Comparison of ENCODE assay signal across 9 cellular contexts in the genomic region with DNA sequence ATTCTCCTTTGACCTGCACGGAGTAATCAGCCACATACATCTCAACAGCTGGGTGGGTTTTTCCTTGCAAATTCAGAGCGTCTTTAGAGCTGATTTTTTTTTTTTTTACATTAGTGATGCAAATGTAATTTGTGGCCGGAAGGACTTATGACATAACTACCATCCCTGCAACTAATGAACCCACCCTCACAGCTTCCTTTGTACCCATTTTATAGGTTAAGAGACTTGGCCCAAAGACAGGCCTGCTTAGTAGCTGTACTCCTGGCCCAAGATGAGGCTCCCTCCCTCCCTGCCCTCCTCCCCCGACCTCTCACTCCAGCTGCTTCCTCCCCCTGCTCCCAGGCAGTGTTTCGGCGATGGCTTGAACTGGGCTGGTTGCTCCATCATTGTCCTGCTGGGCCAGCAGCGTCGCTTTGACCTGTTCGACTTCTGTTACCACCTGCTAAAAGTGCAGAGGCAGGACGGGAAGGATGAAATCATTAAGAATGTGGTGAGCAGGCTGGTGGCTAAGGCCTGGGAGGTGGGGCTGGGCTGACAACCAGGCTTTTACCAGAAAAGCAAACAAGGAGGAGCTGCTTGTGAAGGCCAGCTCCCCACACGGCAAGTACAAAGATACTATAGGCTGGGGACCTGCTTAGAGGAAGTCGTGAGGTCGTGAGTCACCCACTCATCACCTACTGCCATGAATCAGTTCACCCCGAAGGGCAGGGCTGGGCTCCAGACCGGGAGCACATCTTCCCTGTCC.
DNase-seq lines count a peak whose midpoint lies in the region; ATAC-seq, FAIRE-seq and TF ChIP-seq lines count a peak whose summit lies in the region.
"Had no signal": no experiment of that assay in that cellular context is flagged by ENCODE, and none has a peak within 500 bp of the region (broad histone marks: within the 10 kb centered on the region; RNA-seq: fewer than 3 reads in every experiment).

No MANE protein-coding gene starts in this region.

- H3K4me1 ChIP-seq in mesendoderm (ENCODE audit: control insufficient read depth, low read depth, low read length) = no peaks in the 10 kb centered on the region
- peaks cover 7 to 29% (median 23%) of the 10 kb centered on the region in 4 donors for H3K4me1 ChIP-seq in stomach

- H3K4ac ChIP-seq in mesendoderm (ENCODE audit: low read depth, low read length) = no peak overlapping the region

- POLR2A ChIA-PET in BJ (lab: Charles Lee) = interaction anchor here (1.0 kb wide), 1 partner anchor 19 kb away, joined by 3 read pairs; no protein-coding TSS in a partner anchor
- POLR2A ChIA-PET in activated naive CD8-positive, alpha-beta T cell treated with anti-CD3 and anti-CD28 coated beads, Interleukin-2, amount 10 ng/mL, durations not matched to agents 7 days and 5 days (lab: Charles Lee) = interaction anchor here (1.5 kb wide), 1 partner anchor 353 kb away, joined by 3 read pairs; a partner anchor contains a TSS

- H3K9ac ChIP-seq in mesendoderm (ENCODE audit: low read length) = no peak overlapping the region

- no peaks in the 10 kb centered on the region for H3K9me3 ChIP-seq in stomach

- no peak for TF ChIP-seq CTCF in BJ (IDR thresholded peaks at IDR 0.05; ENCODE audit: insufficient read depth, low read depth, low read length)
- no peak for TF ChIP-seq CTCF in stomach (IDR thresholded peaks at IDR 0.05)

- H4K8ac ChIP-seq in mesendoderm (ENCODE audit: low read depth, low read length) = no peak overlapping the region

- no peaks in the 10 kb centered on the region for H3K27me3 Mint-ChIP-seq in activated naive CD8-positive, alpha-beta T cell treated with anti-CD3 and anti-CD28 coated beads, Interleukin-2, amount 10 ng/mL, durations not matched to agents 7 days and 5 days
- H3K27me3 Mint-ChIP-seq: dendritic cell treated with granulocyte-macrophage colony-stimulating factor and Interleukin-4, amounts not matched to agents 40 ng/mL and 50 ng/mL, for 4 days had no signal

- no peaks in the 10 kb centered on the region for H3K79me2 ChIP-seq in mesendoderm (ENCODE audit: control insufficient read depth, insufficient read depth, low read length)

- no peaks in the 10 kb centered on the region for H3K27me3 ChIP-seq in BJ (ENCODE audit: control insufficient read depth, insufficient read depth, low read length)
- H3K27me3 ChIP-seq in mesendoderm (ENCODE audit: insufficient read depth, low read length, poor library complexity) = no peaks in the 10 kb centered on the region
- H3K27me3 ChIP-seq in stomach = no peaks in the 10 kb centered on the region

- H3K79me1 ChIP-seq in mesendoderm (ENCODE audit: low read length) = no peaks in the 10 kb centered on the region

- no peak overlapping the region for H4K5ac ChIP-seq in mesendoderm (ENCODE audit: low read length)

- no peaks in the 10 kb centered on the region for H3K9me3 Mint-ChIP-seq in activated naive CD8-positive, alpha-beta T cell treated with anti-CD3 and anti-CD28 coated beads, Interleukin-2, amount 10 ng/mL, durations not matched to agents 7 days and 5 days
- H3K9me3 Mint-ChIP-seq: dendritic cell treated with granulocyte-macrophage colony-stimulating factor and Interleukin-4, amounts not matched to agents 40 ng/mL and 50 ng/mL, for 4 days had no signal

- peaks cover 55% of the 10 kb centered on the region for H3K36me3 Mint-ChIP-seq in activated naive CD8-positive, alpha-beta T cell treated with anti-CD3 and anti-CD28 coated beads, Interleukin-2, amount 10 ng/mL, durations not matched to agents 7 days and 5 days

- peak; percentile 57 for ATAC-seq in activated naive CD8-positive, alpha-beta T cell treated with anti-CD3 and anti-CD28 coated beads, Interleukin-2, amount 10 ng/mL, durations not matched to agents 7 days and 5 days (ENCODE audit: low read depth)
- ATAC-seq in HG03135 (IDR thresholded peaks at IDR 0.05; ENCODE audit: unreplicated experiment) = no peak
- ATAC-seq in GM21717 (IDR thresholded peaks at IDR 0.05; ENCODE audit: unreplicated experiment) = no peak

- no peak overlapping the region for H2BK120ac ChIP-seq in mesendoderm (ENCODE audit: low read depth, low read length)

- peak; percentile 78 for DNase-seq in BJ (ENCODE audit: low read depth)
- peak; percentile 96 for DNase-seq in RCC 7860 (ENCODE audit: low spot score)
- DNase-seq in activated naive CD8-positive, alpha-beta T cell treated with anti-CD3 and anti-CD28 coated beads, Interleukin-2, amount 10 ng/mL, durations not matched to agents 7 days and 5 days = no peak
- DNase-seq in mesendoderm = peak; percentile 73
- DNase-seq in stomach = peak; percentile 51
- no peak for DNase-seq in COR-L47 (lab: John Stamatoyannopoulos, UW)

- no peak overlapping the region for H2AK5ac ChIP-seq in mesendoderm (ENCODE audit: low read length)

- H2BK15ac ChIP-seq in mesendoderm (replicated peaks; ENCODE audit: low read depth) = no peak overlapping the region

- H3K27ac ChIP-seq in mesendoderm (ENCODE audit: low read depth, low read length) (no peak overlapping the region), stomach (peak overlapping the region in 4 of 5 donors; percentile 46 to 59 (median 56))

- CTCF ChIA-PET in BJ (lab: Yijun Ruan, JAX) = interaction anchor here (0.6 to 1.4 kb wide), 8 partner anchors 16 to 1489 kb away, joined by 3 to 4 read pairs (median 3); no protein-coding TSS in a partner anchor

- H2BK5ac ChIP-seq in mesendoderm (ENCODE audit: low read length) = no peak overlapping the region

- H3K23ac ChIP-seq in mesendoderm (ENCODE audit: low read length) = no peak overlapping the region

- peak; percentile 94 for FAIRE-seq in RCC 7860 (lab: Jason Lieb, UNC)

- H3K27ac Mint-ChIP-seq in activated naive CD8-positive, alpha-beta T cell treated with anti-CD3 and anti-CD28 coated beads, Interleukin-2, amount 10 ng/mL, durations not matched to agents 7 days and 5 days = peak overlapping the region; percentile 56
- H3K27ac Mint-ChIP-seq: dendritic cell treated with granulocyte-macrophage colony-stimulating factor and Interleukin-4, amounts not matched to agents 40 ng/mL and 50 ng/mL, for 4 days had no signal

- no peak overlapping the region for H3K56ac ChIP-seq in mesendoderm (ENCODE audit: low read length)

- H3K4me1 Mint-ChIP-seq in activated naive CD8-positive, alpha-beta T cell treated with anti-CD3 and anti-CD28 coated beads, Interleukin-2, amount 10 ng/mL, durations not matched to agents 7 days and 5 days = peaks cover 8% of the 10 kb centered on the region

- intact Hi-C loops in stomach (cut with DNase I; ENCODE audit: low total_unique reads) = no loop called here

- TF ChIP-seq EP300 in stomach (IDR thresholded peaks at IDR 0.05) = no peak

- H3K4me2 ChIP-seq in mesendoderm (ENCODE audit: low read length) = no peak overlapping the region

- no peak overlapping the region for H3K4me3 Mint-ChIP-seq in activated naive CD8-positive, alpha-beta T cell treated with anti-CD3 and anti-CD28 coated beads, Interleukin-2, amount 10 ng/mL, durations not matched to agents 7 days and 5 days
- H3K4me3 Mint-ChIP-seq: dendritic cell treated with granulocyte-macrophage colony-stimulating factor and Interleukin-4, amounts not matched to agents 40 ng/mL and 50 ng/mL, for 4 days had no signal

- no peaks in the 10 kb centered on the region for H3K36me3 ChIP-seq in BJ (ENCODE audit: control insufficient read depth, insufficient read depth, low read length)
- no peaks in the 10 kb centered on the region for H3K36me3 ChIP-seq in mesendoderm (ENCODE audit: control insufficient read depth, insufficient read depth, low read length)
- peaks cover 0 to 26% (median 18%) of the 10 kb centered on the region in 4 donors for H3K36me3 ChIP-seq in stomach

- no peak overlapping the region for H3K18ac ChIP-seq in mesendoderm (ENCODE audit: low read length)

- no CpG with 5 or more reads among the region's 15 CpGs for WGBS in mesendoderm (ENCODE audit: extremely low coverage, insufficient coverage, low lambda C conversion rate)
- 38 to 57% (median 46%) methylated on average over 14 to 15 of the region's 15 CpGs for WGBS in stomach, 5 donors

- no peak for TF ChIP-seq POLR2A in stomach (IDR thresholded peaks at IDR 0.05)

- H3K4me3 ChIP-seq in BJ (ENCODE audit: low read depth, low read length) (no peak overlapping the region), mesendoderm (ENCODE audit: low read length) (no peak overlapping the region), stomach (no peak overlapping the region)

Comparison
In these comparisons a context has a peak if more than half of its experiments do, and no peak if none do; other contexts are left out.
1. DNase-seq: peak in BJ (single experiment), RCC 7860 (single experiment), mesendoderm (single experiment) and stomach (single experiment); none in activated naive CD8-positive, alpha-beta T cell treated with anti-CD3 and anti-CD28 coated beads, Interleukin-2, amount 10 ng/mL, durations not matched to agents 7 days and 5 days (single experiment) and COR-L47 (single experiment).